ENCODE assay signal across 9 cellular contexts in the genomic region with DNA sequence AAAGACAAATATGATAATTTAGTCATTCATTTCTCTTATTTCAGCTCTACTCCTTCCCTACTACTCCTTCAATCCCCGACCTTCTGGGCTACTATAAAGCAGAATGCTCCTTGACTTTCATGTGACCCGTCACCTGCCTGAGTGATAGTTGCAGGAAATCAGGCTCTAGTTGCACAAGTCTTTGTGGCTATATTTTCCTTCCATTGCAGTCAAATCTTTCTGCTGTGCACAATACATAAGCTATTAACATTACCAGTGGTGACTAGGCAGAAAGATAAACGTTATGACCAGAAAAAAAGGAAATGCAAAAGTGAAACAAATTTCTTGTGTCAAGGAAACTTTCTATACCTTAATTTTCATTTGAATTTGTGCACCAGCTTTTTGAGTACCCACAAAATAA. TPM values are rescaled to one million over a fixed set of nuclear protein-coding genes. Genes with fewer than 3 reads are reported as not detected.
DNase-seq lines count a peak whose midpoint lies in the region; ATAC-seq and TF ChIP-seq lines count a peak whose summit lies in the region.
"Had no signal": no experiment of that assay in that cellular context is flagged by ENCODE, and none has a peak within 500 bp of the region (broad histone marks: within the 10 kb centered on the region; RNA-seq: fewer than 3 reads in every experiment).

No MANE protein-coding gene starts in this region.

- DNase-seq in CD1c-positive myeloid dendritic cell (ENCODE audit: extremely low spot score) (peak; percentile 80), GM20000 (ENCODE audit: low spot score) (peak; percentile 4), choroid plexus epithelial cell (ENCODE audit: low read depth) (peak; percentile 42), LoVo (ENCODE audit: low spot score) (no peak), GM13977 (ENCODE audit: low spot score) (no peak), foreskin keratinocyte (no peak), posterior vena cava (ENCODE audit: low spot score) (no peak)
- DNase-seq: foreskin fibroblast had no signal

- no peak for TF ChIP-seq CTCF in GM20000 (IDR thresholded peaks at IDR 0.05; ENCODE audit: extremely low read depth, missing control alignments)
- no peak for TF ChIP-seq CTCF in choroid plexus epithelial cell (conservative IDR thresholded peaks at IDR 0.05; ENCODE audit: low read depth, low read length)
- TF ChIP-seq CTCF in GM13977 (IDR thresholded peaks at IDR 0.05; ENCODE audit: extremely low read depth, insufficient read depth, missing control alignments), result no peak
- TF ChIP-seq CTCF in foreskin keratinocyte (conservative IDR thresholded peaks at IDR 0.05), result no peak

- H3K4me1 ChIP-seq in foreskin keratinocyte, result no peaks in the 10 kb centered on the region

- no peaks in the 10 kb centered on the region for H3K27me3 ChIP-seq in foreskin keratinocyte

- intact Hi-C loops in posterior vena cava (cut with DNase I), result no loop called here

- H3K4me3 ChIP-seq in choroid plexus epithelial cell (ENCODE audit: low read depth, low read length), result no peak overlapping the region

- H3K27ac ChIP-seq in foreskin keratinocyte, result no peak overlapping the region

- in situ Hi-C loops in GM13977 (cut with MboI; ENCODE audit: low pct_unique_long_range_greater_than_20kb, low sequenced_read_pairs, unreplicated experiment), result no loop called here

- ATAC-seq in HG03521 (IDR thresholded peaks at IDR 0.05; ENCODE audit: unreplicated experiment) (peak; percentile 71), foreskin keratinocyte (no peak)

RNA-seq across cellular contexts. Expression of gene SUCNR1, which starts 2.3 kb away (rescaled TPM):
- total RNA-seq in foreskin keratinocyte (not detected in 2 replicates), posterior vena cava (1 to 10 TPM; 1.3 to 1.9 TPM)
- polyA plus RNA-seq in foreskin keratinocyte, result not detected in 2 replicates

Comparison
In these comparisons a context has a peak if more than half of its experiments do, and no peak if none do; other contexts are left out.
1. DNase-seq: peak in CD1c-positive myeloid dendritic cell (single experiment), GM20000 (single experiment) and choroid plexus epithelial cell (single experiment); none in LoVo (single experiment), GM13977 (single experiment), foreskin keratinocyte (0 of 2) and posterior vena cava (single experiment).